8 cellular contexts compared by ENCODE assay signal in genomic region chr2:27016801-27017325, GRCh38. TPM values are rescaled to one million over a fixed set of nuclear protein-coding genes. Genes with fewer than 3 reads are reported as not detected.
DNase-seq lines count a peak whose midpoint lies in the region; ATAC-seq and TF ChIP-seq lines count a peak whose summit lies in the region.

No MANE protein-coding gene starts in this region.

- H4K20me1 ChIP-seq in OCI-LY1 (ENCODE audit: insufficient read depth, low read length): no peaks in the 10 kb centered on the region

- H3K36me3 ChIP-seq in OCI-LY1 (ENCODE audit: insufficient read depth, low read length): no peaks in the 10 kb centered on the region

- H3F3A ChIP-seq in OCI-LY1 (ENCODE audit: insufficient read depth, low read length): no peaks in the 10 kb centered on the region

- H3K9ac ChIP-seq in OCI-LY1 (ENCODE audit: low read length): no peak overlapping the region

- H3K27me3 Mint-ChIP-seq in activated T-cell treated with anti-CD3 and anti-CD28 coated beads, Interleukin-2, amount 50 U/mL, for 72 hours (ENCODE audit: low read depth): peaks cover 6% of the 10 kb centered on the region
- no peaks in the 10 kb centered on the region for H3K27me3 Mint-ChIP-seq in osteocyte (ENCODE audit: unreplicated experiment)

- no peaks in the 10 kb centered on the region for H3K36me3 Mint-ChIP-seq in activated T-cell treated with anti-CD3 and anti-CD28 coated beads, Interleukin-2, amount 50 U/mL, for 72 hours (ENCODE audit: insufficient read depth in 2 of 2)
- H3K36me3 Mint-ChIP-seq in osteocyte (ENCODE audit: unreplicated experiment): no peaks in the 10 kb centered on the region

- no peak overlapping the region for H3K27ac ChIP-seq in OCI-LY1 (ENCODE audit: low read depth, low read length, poor library complexity, severe bottlenecking)

- no peak overlapping the region for H3K4me3 Mint-ChIP-seq in activated T-cell treated with anti-CD3 and anti-CD28 coated beads, Interleukin-2, amount 50 U/mL, for 72 hours
- H3K4me3 Mint-ChIP-seq in osteocyte (ENCODE audit: unreplicated experiment): no peak overlapping the region

- H3K79me2 ChIP-seq in OCI-LY1 (ENCODE audit: insufficient read depth, low read length): no peaks in the 10 kb centered on the region

- H3K9me2 ChIP-seq in OCI-LY1 (ENCODE audit: low read depth, low read length): no peaks in the 10 kb centered on the region

- no peaks in the 10 kb centered on the region for H3K27me3 ChIP-seq in OCI-LY1 (ENCODE audit: insufficient read depth, low read length)

- H2AFZ ChIP-seq in OCI-LY1 (ENCODE audit: low read length): no peak overlapping the region

- H3K4me1 ChIP-seq in OCI-LY1 (ENCODE audit: insufficient read depth, low read length, severe bottlenecking): no peaks in the 10 kb centered on the region

- peak in 1 of 2 donors; percentile 21 for ATAC-seq in activated T-cell treated with anti-CD3 and anti-CD28 coated beads, Interleukin-2, amount 50 U/mL, for 72 hours (replicated peaks in 1 of 2)
- ATAC-seq in GM19452 (IDR thresholded peaks at IDR 0.05; ENCODE audit: unreplicated experiment): no peak

- no peaks in the 10 kb centered on the region for H3K4me1 Mint-ChIP-seq in activated T-cell treated with anti-CD3 and anti-CD28 coated beads, Interleukin-2, amount 50 U/mL, for 72 hours (ENCODE audit: low read depth)
- H3K4me1 Mint-ChIP-seq in osteocyte (ENCODE audit: unreplicated experiment): peaks cover 28% of the 10 kb centered on the region

- H3K9me3 Mint-ChIP-seq in activated T-cell treated with anti-CD3 and anti-CD28 coated beads, Interleukin-2, amount 50 U/mL, for 72 hours: no peaks in the 10 kb centered on the region
- no peaks in the 10 kb centered on the region for H3K9me3 Mint-ChIP-seq in osteocyte (ENCODE audit: unreplicated experiment)

- H3K4me3 ChIP-seq in OCI-LY1 (ENCODE audit: low read depth, low read length, poor library complexity, severe bottlenecking) (no peak overlapping the region), foreskin fibroblast (ENCODE audit: low read depth in 1 of 2, low read length in 2 of 2) (no peak overlapping the region)

- no peak overlapping the region for H3K4me2 ChIP-seq in OCI-LY1 (ENCODE audit: low read length)

- no peaks in the 10 kb centered on the region for H3K9me3 ChIP-seq in OCI-LY1 (ENCODE audit: low read length)

- DNase-seq in COR-L47 (lab: John Stamatoyannopoulos, UW): peak; percentile 81
- DNase-seq in HT-29 (ENCODE audit: low spot score): peak; percentile 84
- peak; percentile 42 to 53 for DNase-seq in activated T-cell treated with anti-CD3 and anti-CD28 coated beads, Interleukin-2, amount 50 U/mL, for 72 hours
- DNase-seq in foreskin fibroblast: peak; percentile 47 to 83
- no peak for DNase-seq in osteocyte (ENCODE audit: extremely low spot score, unreplicated experiment)
- no peak for DNase-seq in NK-92 treated with Interleukin-12 subunit alpha and Interleukin-12 subunit beta, amount 100 ng/mL, for 24 hours (lab: John Stamatoyannopoulos, UW)

- TF ChIP-seq CTCF in OCI-LY1 (IDR thresholded peaks at IDR 0.05; ENCODE audit: low read length) (peak; percentile 79), foreskin fibroblast (IDR thresholded peaks at IDR 0.05; ENCODE audit: low read depth, low read length) (peak; percentile 70), osteocyte (IDR thresholded peaks at IDR 0.05) (peak; percentile 81)

- no peak overlapping the region for H3K27ac Mint-ChIP-seq in activated T-cell treated with anti-CD3 and anti-CD28 coated beads, Interleukin-2, amount 50 U/mL, for 72 hours
- peak overlapping the region; percentile 23 for H3K27ac Mint-ChIP-seq in osteocyte (ENCODE audit: unreplicated experiment)

RNA-seq across cellular contexts. Expression of gene TMEM214, which starts 15.9 kb away (rescaled TPM):
- total RNA-seq in HT-29 (2014; rRNA removed; shearing (Covaris generic)): 35.6 and 42.0 TPM in 2 replicates
- total RNA-seq in activated T-cell treated with anti-CD3 and anti-CD28 coated beads, Interleukin-2, amount 50 U/mL, for 72 hours: 10 to 100 TPM; 50.5 to 53.6 TPM
- 116 and 118 TPM in 2 replicates for total RNA-seq in osteocyte

RNA-seq across cellular contexts. Expression of gene AGBL5, which starts 34.6 kb away (rescaled TPM):
- total RNA-seq in HT-29 (2014; rRNA removed; shearing (Covaris generic)): 28.1 and 34.5 TPM in 2 replicates
- 10 to 100 TPM; 12.1 to 16.1 TPM for total RNA-seq in activated T-cell treated with anti-CD3 and anti-CD28 coated beads, Interleukin-2, amount 50 U/mL, for 72 hours
- total RNA-seq in osteocyte: 23.4 and 23.9 TPM in 2 replicates

RNA-seq across cellular contexts. Expression of gene MAPRE3, which starts 46.4 kb away (rescaled TPM):
- total RNA-seq in HT-29 (2014; rRNA removed; shearing (Covaris generic)): 6.9 and 7.4 TPM in 2 replicates
- 1 to 10 TPM; 4.8 to 5.3 TPM for total RNA-seq in activated T-cell treated with anti-CD3 and anti-CD28 coated beads, Interleukin-2, amount 50 U/mL, for 72 hours
- total RNA-seq in osteocyte: 9.4 and 9.5 TPM in 2 replicates

RNA-seq across cellular contexts. Expression of gene OST4, which starts 54.6 kb away (rescaled TPM):
- 107 and 127 TPM in 2 replicates for total RNA-seq in HT-29 (2014; rRNA removed; shearing (Covaris generic))
- total RNA-seq in activated T-cell treated with anti-CD3 and anti-CD28 coated beads, Interleukin-2, amount 50 U/mL, for 72 hours: 100 to 1,000 TPM; 238 to 260 TPM
- total RNA-seq in osteocyte: 369 and 380 TPM in 2 replicates

Comparison
In these comparisons a context has a peak if more than half of its experiments do, and no peak if none do; other contexts are left out.
1. DNase-seq: peak in COR-L47 (single experiment), HT-29 (single experiment), activated T-cell treated with anti-CD3 and anti-CD28 coated beads, Interleukin-2, amount 50 U/mL, for 72 hours (2 of 2) and foreskin fibroblast (2 of 2); none in osteocyte (single experiment) and NK-92 treated with Interleukin-12 subunit alpha and Interleukin-12 subunit beta, amount 100 ng/mL, for 24 hours (single experiment).
2. Peak in every context shown above with its lines, with median percentiles within 50 percentile points of each other: CTCF ChIP-seq.